10 cellular contexts compared by ENCODE assay signal in the genomic region with DNA sequence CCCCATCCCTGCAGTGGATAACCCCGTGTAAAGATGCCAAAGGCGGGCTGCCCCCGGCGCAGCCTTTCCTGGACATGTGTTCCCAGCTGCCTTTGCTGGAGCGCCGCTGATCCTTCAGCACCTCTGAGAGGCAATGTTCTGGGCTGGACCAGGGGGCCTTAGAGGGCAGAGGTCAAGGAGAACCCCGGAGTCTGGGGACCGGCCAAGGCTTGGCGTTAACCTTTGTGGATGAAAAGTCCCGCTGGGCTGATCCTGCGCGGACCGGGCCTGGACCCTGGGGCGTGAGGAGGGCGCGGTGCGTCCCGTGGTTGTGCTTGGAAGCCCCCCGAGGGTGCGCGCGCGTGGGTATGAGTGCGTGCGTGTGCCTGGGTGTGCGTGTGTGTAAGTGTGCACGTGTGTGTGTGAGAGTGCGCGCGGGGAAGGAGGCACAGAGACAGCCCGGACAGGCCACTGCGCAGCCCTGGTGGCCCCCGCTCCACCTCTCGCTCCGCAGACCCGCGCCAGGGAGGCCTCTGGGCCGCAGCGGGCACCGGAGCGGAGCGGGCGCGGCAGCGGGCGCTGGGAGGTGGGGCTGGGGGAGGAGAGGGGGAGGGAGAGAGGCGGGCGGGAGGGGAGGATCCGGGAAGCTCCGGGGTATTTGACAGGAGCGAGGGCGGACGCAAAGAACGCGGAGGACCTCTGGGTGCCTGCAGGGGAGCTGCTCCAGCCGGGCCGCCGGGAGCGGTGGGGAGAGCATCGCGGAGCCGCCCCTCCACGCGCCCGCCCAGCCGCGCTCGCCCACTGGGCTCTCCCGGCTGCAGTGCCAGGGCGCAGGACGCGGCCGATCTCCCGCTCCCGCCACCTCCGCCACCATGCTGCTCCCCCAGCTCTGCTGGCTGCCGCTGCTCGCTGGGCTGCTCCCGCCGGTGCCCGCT. TPM values are rescaled to one million over a fixed set of nuclear protein-coding genes. Genes with fewer than 3 reads are reported as not detected.
DNase-seq lines count a peak whose midpoint lies in the region; ATAC-seq and TF ChIP-seq lines count a peak whose summit lies in the region.
"Had no signal": no experiment of that assay in that cellular context is flagged by ENCODE, and none has a peak within 500 bp of the region (broad histone marks: within the 10 kb centered on the region; RNA-seq: fewer than 3 reads in every experiment).

A gene with protein sequence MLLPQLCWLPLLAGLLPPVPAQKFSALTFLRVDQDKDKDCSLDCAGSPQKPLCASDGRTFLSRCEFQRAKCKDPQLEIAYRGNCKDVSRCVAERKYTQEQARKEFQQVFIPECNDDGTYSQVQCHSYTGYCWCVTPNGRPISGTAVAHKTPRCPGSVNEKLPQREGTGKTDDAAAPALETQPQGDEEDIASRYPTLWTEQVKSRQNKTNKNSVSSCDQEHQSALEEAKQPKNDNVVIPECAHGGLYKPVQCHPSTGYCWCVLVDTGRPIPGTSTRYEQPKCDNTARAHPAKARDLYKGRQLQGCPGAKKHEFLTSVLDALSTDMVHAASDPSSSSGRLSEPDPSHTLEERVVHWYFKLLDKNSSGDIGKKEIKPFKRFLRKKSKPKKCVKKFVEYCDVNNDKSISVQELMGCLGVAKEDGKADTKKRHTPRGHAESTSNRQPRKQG (plus strand): TSS at position 665 of the 914 bp plus-strand sequence. CDS start 187 bp downstream, at position 852.

- TF ChIP-seq CTCF in transverse colon (IDR thresholded peaks at IDR 0.05) = no peak

- H3K4me1 ChIP-seq in ectodermal cell (ENCODE audit: control insufficient read depth, insufficient read depth, low read length) = peaks cover 17% of the 10 kb centered on the region
- H3K4me1 ChIP-seq in mesodermal cell (ENCODE audit: control insufficient read depth, insufficient read depth, low read length, poor library complexity, severe bottlenecking) = peaks cover 12% of the 10 kb centered on the region
- peaks cover 0 to 24% (median 21%) of the 10 kb centered on the region in 4 donors for H3K4me1 ChIP-seq in transverse colon

- H3K36me3 ChIP-seq in ectodermal cell (ENCODE audit: control insufficient read depth, insufficient read depth, low read length) (no peaks in the 10 kb centered on the region), mesodermal cell (ENCODE audit: control insufficient read depth, insufficient read depth, low read length) (no peaks in the 10 kb centered on the region), transverse colon (no peaks in the 10 kb centered on the region)

- H3K4me3 ChIP-seq in ectodermal cell (ENCODE audit: insufficient read depth, low read depth, low read length) = peak within 1 kb of the TSS; percentile 36
- peak within 1 kb of the TSS; percentile 32 for H3K4me3 ChIP-seq in mesodermal cell (ENCODE audit: extremely low read depth, insufficient read depth, low read length, poor library complexity, severe bottlenecking)
- H3K4me3 ChIP-seq in transverse colon = peak within 1 kb of the TSS; percentile 46 to 59 (median 56)

- no peak for TF ChIP-seq POLR2A in transverse colon (IDR thresholded peaks at IDR 0.05)

- in situ Hi-C loops in transverse colon (cut with MboI; ENCODE audit: low pct_ligation_motif_present in 1 of 4, low pct_unique_long_range_greater_than_20kb in 1 of 4, low sequenced_read_pairs in 3 of 4) = no loop called here

- TF ChIP-seq EP300 in transverse colon (IDR thresholded peaks at IDR 0.05; ENCODE audit: low read depth) = no peak

- H3K27ac ChIP-seq in ectodermal cell (ENCODE audit: insufficient read depth, low read depth, low read length, poor library complexity, severe bottlenecking) = no peak within 1 kb of the TSS
- no peak within 1 kb of the TSS for H3K27ac ChIP-seq in mesodermal cell (ENCODE audit: low read depth, low read length, severe bottlenecking)
- H3K27ac ChIP-seq in transverse colon = peak within 1 kb of the TSS; percentile 23 to 69 (median 58)

- DNase-seq in DMS53 (lab: John Stamatoyannopoulos, UW) = peak; percentile 74
- DNase-seq in DMS53 treated with DMSO at 0.1 percent for 48 hours (lab: John Stamatoyannopoulos, UW; ENCODE audit: unreplicated experiment) = no peak
- DNase-seq in transverse colon = peak; percentile 52
- DNase-seq in activated CD4-positive, CD25-positive, alpha-beta regulatory T cell treated with anti-CD3 and anti-CD28 coated beads, Interleukin-2, amount 50 U/mL, for 72 hours = no peak
- no peak for DNase-seq in NCI-H187 (lab: John Stamatoyannopoulos, UW)
- DNase-seq: 8988T, RPMI8226 had no signal

- intact Hi-C loops in transverse colon (cut with DNase I; ENCODE audit: low total_unique reads) = no loop called here

- 4% methylated on average over 81 of the region's 81 CpGs for WGBS in ectodermal cell, 2 experiments
- 2 to 7% methylated on average over 41 to 49 of the region's 81 CpGs for WGBS in mesodermal cell (ENCODE audit: insufficient coverage in 2 of 2), 2 experiments
- 6% methylated on average over 41 of the region's 81 CpGs; no CpG with 5 or more reads in 1 of the 2 donors for WGBS in transverse colon (ENCODE audit: low coverage in 1 of 2), 2 donors

- ATAC-seq in HG02798 (IDR thresholded peaks at IDR 0.05; ENCODE audit: poor library complexity, unreplicated experiment) = no peak

- H3K27me3 ChIP-seq in ectodermal cell (ENCODE audit: control insufficient read depth, insufficient read depth, low read length, poor library complexity, severe bottlenecking) (peaks cover 59% of the 10 kb centered on the region), transverse colon (peaks cover 54% of the 10 kb centered on the region)

- H3K9me3 ChIP-seq in ectodermal cell (ENCODE audit: control insufficient read depth, low read length) (no peaks in the 10 kb centered on the region), mesodermal cell (ENCODE audit: control insufficient read depth, low read length) (no peaks in the 10 kb centered on the region), transverse colon (no peaks in the 10 kb centered on the region)

RNA-seq across cellular contexts. Expression of the gene that starts here (rescaled TPM):
- 1.5 TPM for polyA plus RNA-seq in ectodermal cell (2013, experiment 1 of 4)
- polyA plus RNA-seq in ectodermal cell (2013, experiment 2 of 4) = 0.59 TPM
- polyA plus RNA-seq in ectodermal cell (2013, experiment 3 of 4) = 1.1 TPM
- polyA plus RNA-seq in ectodermal cell (2013, experiment 4 of 4) = 1.6 TPM
- 3.2 TPM for polyA plus RNA-seq in mesodermal cell (2013, experiment 1 of 2)
- polyA plus RNA-seq in mesodermal cell (2013, experiment 2 of 2) = 3.2 TPM
- total RNA-seq in transverse colon = 10 to 100 TPM in 2 of 4 donors, 1 to 10 TPM in 2; 5.8 to 14.5 (median 9.0) TPM

Comparison
In these comparisons a context has a peak if more than half of its experiments do, and no peak if none do; other contexts are left out.
1. DNase-seq: peak in DMS53 (single experiment) and transverse colon (single experiment); none in DMS53 treated with DMSO at 0.1 percent for 48 hours (single experiment), activated CD4-positive, CD25-positive, alpha-beta regulatory T cell treated with anti-CD3 and anti-CD28 coated beads, Interleukin-2, amount 50 U/mL, for 72 hours (single experiment) and NCI-H187 (0 of 2).
2. H3K27ac ChIP-seq: peak in transverse colon (4 of 4); none in ectodermal cell (single experiment) and mesodermal cell (single experiment).
3. Peak in every context shown above with its lines, with median percentiles within 50 percentile points of each other: H3K4me3 ChIP-seq.